1 cellular context compared by ENCODE assay signal in genomic region chr17:4898927-4899326, GRCh38.
TF ChIP-seq lines count a peak whose summit lies in the region.

No MANE protein-coding gene starts in this region.

TF ChIP-seq in GM12878, 131 proteins besides CTCF, POLR2A, EP300 and RAD21:
- no peak for TF ChIP-seq PML (IDR thresholded peaks at IDR 0.05; ENCODE audit: low read length)
- TF ChIP-seq RELA (IDR thresholded peaks at IDR 0.05; ENCODE audit: borderline replicate concordance, partially characterized antibody), result no peak
- no peak for TF ChIP-seq HDAC2 (IDR thresholded peaks at IDR 0.05)
